8 cellular contexts compared by ENCODE assay signal in the genomic region with DNA sequence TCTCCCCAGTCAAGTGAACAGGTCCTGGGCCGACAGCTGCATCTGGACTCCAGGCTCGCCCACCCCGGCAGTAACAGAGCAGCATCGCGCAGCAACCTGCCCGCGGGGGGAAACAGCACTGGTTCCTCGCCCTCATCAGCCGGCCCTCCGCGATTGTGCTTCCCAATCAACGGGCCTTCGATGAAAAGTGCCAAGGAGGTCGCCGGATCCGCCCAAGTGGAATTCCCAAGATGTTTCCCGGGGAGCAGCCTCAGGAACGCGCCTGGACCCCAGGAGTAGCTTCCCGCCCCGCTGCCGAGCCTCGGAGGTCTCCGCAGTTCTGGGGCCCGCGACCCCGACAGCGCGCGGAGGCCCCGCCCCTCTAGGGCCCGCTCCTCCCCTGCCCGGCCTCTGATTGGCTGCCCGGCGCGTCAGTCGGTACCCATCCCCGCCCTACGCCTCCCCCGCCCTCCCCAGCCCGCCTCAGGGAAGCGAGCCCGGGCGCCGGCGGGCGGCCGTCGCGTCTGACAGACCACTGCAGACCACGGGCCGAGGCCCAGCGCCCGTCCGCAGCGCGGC. TPM values are rescaled to one million over a fixed set of nuclear protein-coding genes. Genes with fewer than 3 reads are reported as not detected.
A peak's percentile ranks its signal among the peaks of the same experiment; 100 is the strongest.
DNase-seq lines count a peak whose midpoint lies in the region; ATAC-seq lines count a peak whose summit lies in the region.

Gene OTULINL, plus strand, starts transcription at position 460 of the 558 bp plus-strand sequence. CDS start 103 bp downstream, outside the sequence.

- ATAC-seq in GM18909 (IDR thresholded peaks at IDR 0.05; ENCODE audit: poor library complexity, unreplicated experiment) (peak; percentile 99), HG03159 (IDR thresholded peaks at IDR 0.05; ENCODE audit: unreplicated experiment) (peak; percentile 98), left colon (peak; percentile 89)

- intact Hi-C loops in left colon (cut with DNase I, micrococcal nuclease): no loop called here

- DNase-seq in AG08395 (ENCODE audit: low spot score) (peak; percentile 98), NCI-H446 (lab: John Stamatoyannopoulos, UW) (peak; percentile 86 to 95), cerebellar nuclear complex (lab: John Stamatoyannopoulos, UW) (peak; percentile 43 to 71), left colon (peak; percentile 86 to 91)
- DNase-seq in activated CD4-positive, alpha-beta T cell treated with anti-CD3 and anti-CD28 coated beads for 1 hour: peak; percentile 80
- peak; percentile 85 for DNase-seq in stimulated activated CD4-positive, alpha-beta T cell treated with anti-CD3 and anti-CD28 coated beads, Interleukin-1b, Interleukin-23, amount 100 ng/mL, for 48 hours

RNA-seq across cellular contexts. Expression of gene OTULINL, which starts in this region (rescaled TPM):
- total RNA-seq in left colon: 10 to 100 TPM; 63.1 to 72.0 TPM

Comparison
In these comparisons a context has a peak if more than half of its experiments do, and no peak if none do; other contexts are left out.
1. Peak in every context shown above with its lines: DNase-seq and ATAC-seq.